Comparison of ENCODE assay signal across 12 cellular contexts in genomic region chr7:86643478-86644281, GRCh38. TPM values are rescaled to one million over a fixed set of nuclear protein-coding genes. Genes with fewer than 3 reads are reported as not detected.
DNase-seq lines count a peak whose midpoint lies in the region; FAIRE-seq and TF ChIP-seq lines count a peak whose summit lies in the region.
"Had no signal": no experiment of that assay in that cellular context is flagged by ENCODE, and none has a peak within 500 bp of the region (broad histone marks: within the 10 kb centered on the region; RNA-seq: fewer than 3 reads in every experiment).

GRM3 (plus strand) TSS chr7:86643909; CDS start chr7:86765146, 121,237 bp downstream.

- H3K27me3 Mint-ChIP-seq in progenitor cell of endocrine pancreas: peaks cover 48% of the 10 kb centered on the region
- peaks cover 6 to 22% of the 10 kb centered on the region in 2 donors for H3K27me3 Mint-ChIP-seq in CD8-positive, alpha-beta memory T cell
- H3K27me3 Mint-ChIP-seq in activated naive CD8-positive, alpha-beta T cell treated with anti-CD3 and anti-CD28 coated beads for 36 hours: peaks cover 38% of the 10 kb centered on the region

- peak; percentile 20 for DNase-seq in GM20000 (ENCODE audit: low spot score)
- no peak for DNase-seq in SK-N-MC (ENCODE audit: low read depth, low spot score)
- peak; percentile 85 to 88 for DNase-seq in hippocampal formation (lab: John Stamatoyannopoulos, UW)
- DNase-seq in progenitor cell of endocrine pancreas (ENCODE audit: low spot score, unreplicated experiment): peak; percentile 23
- DNase-seq in GM12892 (ENCODE audit: insufficient read length): no peak
- DNase-seq in OCI-M1 (lab: John Stamatoyannopoulos, UW): no peak
- DNase-seq in CD8-positive, alpha-beta memory T cell: no peak
- DNase-seq in activated naive CD8-positive, alpha-beta T cell treated with anti-CD3 and anti-CD28 coated beads for 36 hours: no peak
- DNase-seq: activated naive CD4-positive, alpha-beta T cell treated with anti-CD3 and anti-CD28 coated beads, Interleukin-2, amount 50 U/mL, for 16 hours had no signal

- H3K4me3 ChIP-seq in SK-N-MC: peak within 1 kb of the TSS; percentile 52
- no peak within 1 kb of the TSS for H3K4me3 ChIP-seq in CD8-positive, alpha-beta memory T cell (ENCODE audit: low read length)

- no peak for TF ChIP-seq POLR2A in GM12892 (IDR thresholded peaks at IDR 0.05; ENCODE audit: low read depth, low read length)

- CTCF ChIA-PET in CD8-positive, alpha-beta memory T cell (lab: Charles Lee): no interaction called here

- H3K27me3 ChIP-seq in CD8-positive, alpha-beta memory T cell (ENCODE audit: insufficient read depth, low read length, poor library complexity, severe bottlenecking): no peaks in the 10 kb centered on the region

- H3K4me3 Mint-ChIP-seq in progenitor cell of endocrine pancreas (ENCODE audit: low read depth): peak within 1 kb of the TSS; percentile 65
- no peak within 1 kb of the TSS for H3K4me3 Mint-ChIP-seq in CD8-positive, alpha-beta memory T cell
- no peak within 1 kb of the TSS for H3K4me3 Mint-ChIP-seq in activated naive CD8-positive, alpha-beta T cell treated with anti-CD3 and anti-CD28 coated beads for 36 hours

- H3K36me3 Mint-ChIP-seq in progenitor cell of endocrine pancreas (ENCODE audit: insufficient read depth): no peaks in the 10 kb centered on the region
- no peaks in the 10 kb centered on the region for H3K36me3 Mint-ChIP-seq in CD8-positive, alpha-beta memory T cell
- H3K36me3 Mint-ChIP-seq in activated naive CD8-positive, alpha-beta T cell treated with anti-CD3 and anti-CD28 coated beads for 36 hours: no peaks in the 10 kb centered on the region

- H3K4me1 ChIP-seq in CD8-positive, alpha-beta memory T cell (ENCODE audit: insufficient read depth, low read length): no peaks in the 10 kb centered on the region

- H3K9ac ChIP-seq in SK-N-MC (ENCODE audit: insufficient read length): no peak within 1 kb of the TSS

- H3K9me3 Mint-ChIP-seq in progenitor cell of endocrine pancreas (ENCODE audit: low read depth): no peaks in the 10 kb centered on the region
- H3K9me3 Mint-ChIP-seq in CD8-positive, alpha-beta memory T cell: peaks cover 0 to 8% (median 1%) of the 10 kb centered on the region in 5 donors
- H3K9me3 Mint-ChIP-seq in activated naive CD8-positive, alpha-beta T cell treated with anti-CD3 and anti-CD28 coated beads for 36 hours: no peaks in the 10 kb centered on the region

- TF ChIP-seq CTCF in GM20000 (IDR thresholded peaks at IDR 0.05; ENCODE audit: extremely low read depth, missing control alignments): no peak
- TF ChIP-seq CTCF in progenitor cell of endocrine pancreas (IDR thresholded peaks at IDR 0.05; ENCODE audit: unreplicated experiment): no peak

- no peak within 1 kb of the TSS for H3K27ac ChIP-seq in SK-N-MC
- H3K27ac ChIP-seq in CD8-positive, alpha-beta memory T cell (ENCODE audit: low read depth, low read length): no peak within 1 kb of the TSS

- no peak for FAIRE-seq in GM12892 (lab: Jason Lieb, UNC)

- peak within 1 kb of the TSS; percentile 82 for H3K27ac Mint-ChIP-seq in progenitor cell of endocrine pancreas
- no peak within 1 kb of the TSS for H3K27ac Mint-ChIP-seq in CD8-positive, alpha-beta memory T cell
- no peak within 1 kb of the TSS for H3K27ac Mint-ChIP-seq in activated naive CD8-positive, alpha-beta T cell treated with anti-CD3 and anti-CD28 coated beads for 36 hours

- POLR2A ChIA-PET in CD8-positive, alpha-beta memory T cell (lab: Charles Lee): no interaction called here

- H3K4me1 Mint-ChIP-seq in progenitor cell of endocrine pancreas (ENCODE audit: low read depth): peaks cover 16% of the 10 kb centered on the region
- H3K4me1 Mint-ChIP-seq in CD8-positive, alpha-beta memory T cell: no peaks in the 10 kb centered on the region
- no peaks in the 10 kb centered on the region for H3K4me1 Mint-ChIP-seq in activated naive CD8-positive, alpha-beta T cell treated with anti-CD3 and anti-CD28 coated beads for 36 hours

- no peaks in the 10 kb centered on the region for H3K36me3 ChIP-seq in SK-N-MC (ENCODE audit: insufficient read depth, low read length)
- H3K36me3 ChIP-seq in CD8-positive, alpha-beta memory T cell (ENCODE audit: insufficient read depth, low read length): no peaks in the 10 kb centered on the region

- H3K9me3 ChIP-seq in SK-N-MC (ENCODE audit: low read depth, low read length): no peaks in the 10 kb centered on the region
- no peaks in the 10 kb centered on the region for H3K9me3 ChIP-seq in CD8-positive, alpha-beta memory T cell (ENCODE audit: low read length)

RNA-seq across cellular contexts. Expression of gene GRM3, which starts in this region (rescaled TPM):
- total RNA-seq in progenitor cell of endocrine pancreas: 0.98 and 1.4 TPM in 2 replicates
- 0.11 TPM for polyA plus RNA-seq in GM12892 (2012; ENCODE audit: missing spikeins)
- total RNA-seq in CD8-positive, alpha-beta memory T cell: not detected
- not detected for polyA plus RNA-seq in CD8-positive, alpha-beta memory T cell
- total RNA-seq in activated naive CD8-positive, alpha-beta T cell treated with anti-CD3 and anti-CD28 coated beads for 36 hours: not detected
- total RNA-seq: mononuclear cell, RPMI7951, ureter had no signal

Comparison
In these comparisons a context has a peak if more than half of its experiments do, and no peak if none do; other contexts are left out.
1. DNase-seq: peak in GM20000 (single experiment), hippocampal formation (2 of 2) and progenitor cell of endocrine pancreas (single experiment); none in SK-N-MC (single experiment), GM12892 (single experiment), OCI-M1 (single experiment), CD8-positive, alpha-beta memory T cell (0 of 5) and activated naive CD8-positive, alpha-beta T cell treated with anti-CD3 and anti-CD28 coated beads for 36 hours (single experiment).